Comparison of ENCODE assay signal across 8 cellular contexts in genomic region chr9:41357918-41358404, GRCh38.
DNase-seq lines count a peak whose midpoint lies in the region; ATAC-seq and TF ChIP-seq lines count a peak whose summit lies in the region.
"Not testable (repeated sequence)": the region's sequence is repeated elsewhere in the genome, so short reads cannot be mapped to it uniquely, and the experiment has no call there.

No MANE protein-coding gene starts in this region.

- not testable (repeated sequence) for ATAC-seq in CD8-positive, alpha-beta T cell; activated B cell treated with CpG ODN at 0.5 μM for 24 hours (ENCODE audit: low read depth); right lobe of liver

- not testable (repeated sequence) for H3K4me1 ChIP-seq in CD8-positive, alpha-beta T cell (ENCODE audit: insufficient read depth, low read length); KMS-11 (ENCODE audit: low read depth, poor library complexity, severe bottlenecking); adipocyte (ENCODE audit: control insufficient read depth, insufficient read depth, low read length); right lobe of liver; prostate gland (replicated peaks); tibial artery

- H3K9me3 ChIP-seq in CD8-positive, alpha-beta T cell (ENCODE audit: low read length); adipocyte (ENCODE audit: control insufficient read depth, low read length); right lobe of liver; prostate gland; tibial artery: not testable (repeated sequence)

- CTCF ChIA-PET in CD8-positive, alpha-beta T cell (lab: Charles Lee); activated B cell treated with CpG ODN at 0.5 μM for 24 hours (lab: Charles Lee): not testable (repeated sequence)

- H4K20me1 ChIP-seq in KMS-11 (ENCODE audit: insufficient read depth) = not testable (repeated sequence)

- H2AFZ ChIP-seq in KMS-11 (ENCODE audit: low read depth) = not testable (repeated sequence)

- WGBS in right lobe of liver (ENCODE audit: insufficient coverage, low coverage, low lambda C conversion rate, missing lambda C conversion rate) = 43% methylated on average over 14 of the region's 31 CpGs
- 25% methylated on average over 31 of the region's 31 CpGs for WGBS in prostate gland

- not testable (repeated sequence) for H3K4me3 ChIP-seq in CD8-positive, alpha-beta T cell (ENCODE audit: low read depth, low read length); KMS-11 (IDR thresholded peaks at IDR 0.05; ENCODE audit: insufficient read depth, low read depth, low read length)
- H3K4me3 ChIP-seq in adipocyte (ENCODE audit: low read length) (peak overlapping the region; percentile 85), epithelial cell of proximal tubule (ENCODE audit: low read depth, low read length) (peak overlapping the region; percentile 38), right lobe of liver (peak overlapping the region; percentile 64 to 78 (median 70)), prostate gland (peak overlapping the region; percentile 50 to 55), tibial artery (peak overlapping the region; percentile 62 to 80)

- H3K9me3 Mint-ChIP-seq in CD8-positive, alpha-beta T cell; activated B cell treated with CpG ODN at 0.5 μM for 24 hours: not testable (repeated sequence)

- TF ChIP-seq CTCF in CD8-positive, alpha-beta T cell (IDR thresholded peaks at IDR 0.05); KMS-11 (conservative IDR thresholded peaks at IDR 0.05; ENCODE audit: low read depth, low read length); activated B cell treated with CpG ODN at 0.5 μM for 24 hours (IDR thresholded peaks at IDR 0.05); epithelial cell of proximal tubule (conservative IDR thresholded peaks at IDR 0.05; ENCODE audit: low read depth, low read length); right lobe of liver (IDR thresholded peaks at IDR 0.05); prostate gland (IDR thresholded peaks at IDR 0.05); tibial artery (IDR thresholded peaks at IDR 0.05): not testable (repeated sequence)

- POLR2A ChIA-PET in CD8-positive, alpha-beta T cell (lab: Charles Lee); activated B cell treated with CpG ODN at 0.5 μM for 24 hours (lab: Charles Lee): not testable (repeated sequence)

- H3K4me2 ChIP-seq in KMS-11 = 0 out of 2 replicates have a peak overlapping the region, but pooled peaks have one; percentile 39

- not testable (repeated sequence) for H3K36me3 ChIP-seq in CD8-positive, alpha-beta T cell (ENCODE audit: insufficient read depth, low read length); KMS-11 (ENCODE audit: insufficient read depth); adipocyte (ENCODE audit: control insufficient read depth, insufficient read depth, low read length, severe bottlenecking); right lobe of liver; prostate gland; tibial artery

- peaks cover 10% of the 10 kb centered on the region for H3K4me1 Mint-ChIP-seq in CD8-positive, alpha-beta T cell (ENCODE audit: low read depth)
- not testable (repeated sequence) for H3K4me1 Mint-ChIP-seq in activated B cell treated with CpG ODN at 0.5 μM for 24 hours

- peak overlapping the region; percentile 92 for H3K27ac Mint-ChIP-seq in CD8-positive, alpha-beta T cell
- H3K27ac Mint-ChIP-seq in activated B cell treated with CpG ODN at 0.5 μM for 24 hours = peak overlapping the region; percentile 92

- not testable (repeated sequence) for TF ChIP-seq POLR2A in right lobe of liver (IDR thresholded peaks at IDR 0.05); prostate gland (IDR thresholded peaks at IDR 0.05)

- not testable (repeated sequence) for H3K36me3 Mint-ChIP-seq in CD8-positive, alpha-beta T cell; activated B cell treated with CpG ODN at 0.5 μM for 24 hours (ENCODE audit: low read depth)

- peak overlapping the region; percentile 93 for H3K4me3 Mint-ChIP-seq in CD8-positive, alpha-beta T cell
- H3K4me3 Mint-ChIP-seq in activated B cell treated with CpG ODN at 0.5 μM for 24 hours = peak overlapping the region; percentile 97

- H3K79me2 ChIP-seq in KMS-11 (ENCODE audit: insufficient read depth, low read depth) = not testable (repeated sequence)

- H3K27me3 Mint-ChIP-seq in CD8-positive, alpha-beta T cell (ENCODE audit: low read depth); activated B cell treated with CpG ODN at 0.5 μM for 24 hours: not testable (repeated sequence)

- peak overlapping the region; percentile 53; the same call in 1 of the 2 replicates for H3K9ac ChIP-seq in KMS-11
- not testable (repeated sequence) for H3K9ac ChIP-seq in adipocyte (ENCODE audit: low read length)

- intact Hi-C loops in CD8-positive, alpha-beta T cell (cut with DNase I, micrococcal nuclease); activated B cell treated with CpG ODN at 0.5 μM for 24 hours (cut with micrococcal nuclease); right lobe of liver (cut with DNase I); prostate gland (cut with DNase I); tibial artery (cut with DNase I; ENCODE audit: low total_unique reads): not testable (repeated sequence)

- DNase-seq in CD8-positive, alpha-beta T cell; activated B cell treated with CpG ODN at 0.5 μM for 24 hours; adipocyte (ENCODE audit: low read depth); epithelial cell of proximal tubule (ENCODE audit: low read depth); prostate gland (ENCODE audit: low spot score); tibial artery: not testable (repeated sequence)
- peak in 2 of 3 donors; percentile 22 to 52 for DNase-seq in right lobe of liver

- H3K27me3 ChIP-seq in CD8-positive, alpha-beta T cell (ENCODE audit: insufficient read depth, low read length); KMS-11 (ENCODE audit: insufficient read depth, low read depth); adipocyte (replicated peaks; ENCODE audit: control insufficient read depth, insufficient read depth, low read length); right lobe of liver; prostate gland (replicated peaks; ENCODE audit: insufficient read depth); tibial artery: not testable (repeated sequence)

- H3K27ac ChIP-seq in CD8-positive, alpha-beta T cell (ENCODE audit: low read depth, low read length); KMS-11: not testable (repeated sequence)
- H3K27ac ChIP-seq in right lobe of liver (peak overlapping the region in 2 of 3 donors; percentile 59 to 85), prostate gland (peak overlapping the region; percentile 22 to 80), tibial artery (peak overlapping the region; percentile 84 to 90)
